In the genomic region with DNA sequence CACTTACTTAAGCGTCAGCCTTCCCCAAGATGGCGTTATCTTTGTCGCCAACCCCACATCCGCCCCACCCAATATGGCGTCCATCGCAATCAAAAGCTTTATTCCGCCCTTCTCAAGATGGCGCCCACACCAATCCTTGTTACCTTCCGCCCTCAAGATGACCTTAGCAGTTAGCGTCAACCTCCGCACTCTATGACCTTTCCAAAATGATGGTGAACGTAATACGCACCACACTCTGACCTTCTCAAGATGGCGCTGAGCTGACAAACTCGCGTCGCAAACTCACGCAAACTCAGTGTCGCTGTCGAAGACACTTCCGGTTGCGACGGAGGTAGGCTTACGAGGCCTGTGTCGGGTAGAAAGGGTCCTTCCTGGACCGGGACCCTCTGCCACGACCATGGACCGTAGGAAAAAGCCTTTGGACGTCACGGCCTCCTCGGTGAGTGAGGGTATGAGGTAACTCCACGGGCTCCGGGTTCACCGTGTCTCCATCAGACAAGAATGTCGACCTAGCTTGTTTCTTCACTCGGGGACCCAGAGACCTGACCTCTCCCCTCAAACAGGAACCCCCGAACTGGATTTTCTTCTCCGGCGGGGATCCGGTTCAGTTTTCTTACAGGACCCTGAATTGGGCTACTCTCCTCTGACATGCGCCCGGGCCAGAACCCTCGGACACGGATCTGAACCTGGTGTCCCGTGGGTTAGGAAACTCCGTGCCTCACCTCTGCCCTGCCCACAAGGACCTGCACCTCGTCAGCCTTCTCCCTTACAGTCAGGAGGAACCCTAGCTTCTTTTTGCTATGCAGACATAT, we compare ENCODE assay signal across 8 cellular contexts. TPM values are rescaled to one million over a fixed set of nuclear protein-coding genes. Genes with fewer than 3 reads are reported as not detected.
DNase-seq lines count a peak whose midpoint lies in the region; ATAC-seq and TF ChIP-seq lines count a peak whose summit lies in the region.

A gene (plus strand): TSS at position 323 of the 812 bp plus-strand sequence. CDS start 75 bp downstream, at position 398.

- H3K9me3 ChIP-seq in colonic mucosa: no peaks in the 10 kb centered on the region

- intact Hi-C loops in activated CD4-positive, alpha-beta T cell treated with anti-CD3 and anti-CD28 coated beads, Interleukin-2, amount 10 ng/mL, durations not matched to agents 24 days and 14 days (cut with micrococcal nuclease): loop anchor here (1.0 to 10.0 kb wide), 8 partner anchors 219 to 1613 kb away; a partner anchor contains a TSS
- intact Hi-C loops in colonic mucosa (cut with DNase I) (loop anchor here (10.0 kb wide), 1 partner anchor 773 kb away; a partner anchor contains a TSS), left colon (cut with DNase I, micrococcal nuclease) (no loop called here)

- H3K27ac Mint-ChIP-seq in activated CD4-positive, alpha-beta T cell treated with anti-CD3 and anti-CD28 coated beads, Interleukin-2, amount 10 ng/mL, durations not matched to agents 24 days and 14 days: peak within 1 kb of the TSS; percentile 95

- H3K4me3 Mint-ChIP-seq in activated CD4-positive, alpha-beta T cell treated with anti-CD3 and anti-CD28 coated beads, Interleukin-2, amount 10 ng/mL, durations not matched to agents 24 days and 14 days: peak within 1 kb of the TSS; percentile 100

- ATAC-seq in GM19324 (IDR thresholded peaks at IDR 0.05; ENCODE audit: low FRiP score, unreplicated experiment) (peak; percentile 99), HG03469 (IDR thresholded peaks at IDR 0.05; ENCODE audit: unreplicated experiment) (peak; percentile 99), left colon (peak; percentile 97)

- POLR2A ChIA-PET in BJ (lab: Charles Lee): interaction anchor here (0.8 kb wide), 1 partner anchor 414 kb away, joined by 3 read pairs; a partner anchor contains a TSS

- CTCF ChIA-PET in BJ (lab: Yijun Ruan, JAX): interaction anchor here (0.6 to 2.0 kb wide), 6 partner anchors 9 to 308 kb away, joined by 3 to 7 read pairs (median 3); no protein-coding TSS in a partner anchor

- H3K27ac ChIP-seq in colonic mucosa: peak within 1 kb of the TSS; percentile 76

- H3K4me1 Mint-ChIP-seq in activated CD4-positive, alpha-beta T cell treated with anti-CD3 and anti-CD28 coated beads, Interleukin-2, amount 10 ng/mL, durations not matched to agents 24 days and 14 days: peaks cover 38% of the 10 kb centered on the region

- DNase-seq in BJ (ENCODE audit: low read depth): peak; percentile 99
- DNase-seq in NCI-H526 treated with DMSO at 0.1 percent for 48 hours (lab: John Stamatoyannopoulos, UW): peak; percentile 98
- peak; percentile 99 for DNase-seq in activated CD4-positive, alpha-beta T cell treated with anti-CD3 and anti-CD28 coated beads, Interleukin-2, amount 10 ng/mL, durations not matched to agents 24 days and 14 days
- peak; percentile 97 for DNase-seq in colonic mucosa
- DNase-seq in left colon: peak; percentile 94 to 97
- DNase-seq in stimulated activated CD4-positive, alpha-beta T cell treated with anti-CD3 and anti-CD28 coated beads, Interleukin-1b, Interleukin-23, amount 100 ng/mL, for 48 hours: peak; percentile 94

- no peak for TF ChIP-seq CTCF in BJ (IDR thresholded peaks at IDR 0.05; ENCODE audit: insufficient read depth, low read depth, low read length)
- no peak for TF ChIP-seq CTCF in colonic mucosa (IDR thresholded peaks at IDR 0.05)

- H3K4me3 ChIP-seq in BJ (ENCODE audit: low read depth, low read length): peak within 1 kb of the TSS; percentile 78
- H3K4me3 ChIP-seq in colonic mucosa: peak within 1 kb of the TSS; percentile 56

- H3K27me3 ChIP-seq in BJ (ENCODE audit: control insufficient read depth, insufficient read depth, low read length) (no peaks in the 10 kb centered on the region), colonic mucosa (no peaks in the 10 kb centered on the region)

- peaks cover 5% of the 10 kb centered on the region for H3K9me3 Mint-ChIP-seq in activated CD4-positive, alpha-beta T cell treated with anti-CD3 and anti-CD28 coated beads, Interleukin-2, amount 10 ng/mL, durations not matched to agents 24 days and 14 days

- H3K9ac ChIP-seq in colonic mucosa (ENCODE audit: low read depth in 2 of 2, low read length in 2 of 2): peak within 1 kb of the TSS; percentile 76 to 86

- H3K36me3 ChIP-seq in BJ (ENCODE audit: control insufficient read depth, insufficient read depth, low read length) (peaks cover 2% of the 10 kb centered on the region; the same call in 1 of the 2 replicates), colonic mucosa (no peaks in the 10 kb centered on the region)

- H3K4me1 ChIP-seq in colonic mucosa: peaks cover 16% of the 10 kb centered on the region

- peaks cover 34% of the 10 kb centered on the region for H3K36me3 Mint-ChIP-seq in activated CD4-positive, alpha-beta T cell treated with anti-CD3 and anti-CD28 coated beads, Interleukin-2, amount 10 ng/mL, durations not matched to agents 24 days and 14 days (ENCODE audit: low read depth)

- peaks cover 3% of the 10 kb centered on the region for H3K27me3 Mint-ChIP-seq in activated CD4-positive, alpha-beta T cell treated with anti-CD3 and anti-CD28 coated beads, Interleukin-2, amount 10 ng/mL, durations not matched to agents 24 days and 14 days

RNA-seq across cellular contexts. Expression of the gene that starts here (rescaled TPM):
- 8.9 and 9.3 TPM in 2 replicates for polyA plus RNA-seq in BJ (2011; rRNA removed)
- polyA minus RNA-seq in BJ (2011; rRNA and poly(A)+ RNA removed): 4.7 and 6.8 TPM in 2 replicates
- total RNA-seq in activated CD4-positive, alpha-beta T cell treated with anti-CD3 and anti-CD28 coated beads, Interleukin-2, amount 10 ng/mL, durations not matched to agents 24 days and 14 days: 16.0 and 16.8 TPM in 2 replicates
- total RNA-seq in colonic mucosa (10 to 100 TPM; 15.4 to 17.9 TPM), left colon (10 to 100 TPM; 18.5 to 20.0 TPM)

Comparison
In these comparisons a context has a peak if more than half of its experiments do, and no peak if none do; other contexts are left out.
1. Peak in every context shown above with its lines: DNase-seq, ATAC-seq, H3K4me3 ChIP-seq and H3K27ac ChIP-seq.
2. intact Hi-C loops: an anchor here in activated CD4-positive, alpha-beta T cell treated with anti-CD3 and anti-CD28 coated beads, Interleukin-2, amount 10 ng/mL, durations not matched to agents 24 days and 14 days (1.0 to 10.0 kb wide) and colonic mucosa (10.0 kb wide); none called in left colon.